In the genomic region with DNA sequence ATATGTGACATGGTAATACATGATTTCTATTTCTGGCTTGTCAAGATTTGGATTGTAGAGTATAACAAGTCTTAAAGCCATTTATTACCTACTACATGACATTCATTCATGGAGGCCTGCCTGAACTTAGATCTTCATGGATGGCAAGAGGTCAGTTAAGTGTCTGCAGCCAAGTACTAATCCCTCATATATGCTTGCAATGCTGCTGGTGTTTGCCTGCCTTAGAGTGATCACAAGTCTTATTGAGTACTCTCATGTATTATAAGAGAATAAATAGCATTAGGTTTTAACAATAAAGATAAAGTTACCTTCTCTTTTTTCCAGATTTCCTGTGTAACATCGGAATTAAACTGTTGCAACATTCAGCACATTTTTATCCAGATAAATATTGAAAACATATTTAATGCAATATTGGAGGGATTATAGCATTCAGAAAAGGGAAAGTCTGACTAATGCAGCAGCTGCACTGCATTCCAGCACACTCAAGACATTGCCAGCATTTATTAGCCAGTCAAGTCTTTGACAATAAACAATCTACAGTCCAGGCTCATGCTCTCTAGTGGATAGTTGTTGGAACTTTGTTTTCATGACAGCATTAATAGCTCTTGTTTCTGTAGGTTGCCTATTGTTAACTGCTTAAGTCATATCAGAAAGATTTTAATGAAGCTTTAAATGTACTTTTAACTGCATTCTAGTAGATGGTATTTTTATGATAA, we compare ENCODE assay signal across 12 cellular contexts.
A peak's percentile ranks its signal among the peaks of the same experiment; 100 is the strongest.
DNase-seq lines count a peak whose midpoint lies in the region; ATAC-seq and TF ChIP-seq lines count a peak whose summit lies in the region.
"Had no signal": no experiment of that assay in that cellular context is flagged by ENCODE, and none has a peak within 500 bp of the region (broad histone marks: within the 10 kb centered on the region; RNA-seq: fewer than 3 reads in every experiment).

No MANE protein-coding gene starts in this region.

- no TSS peak for BruUV-seq in A673 (replicated peaks; lab: Mats Ljungman, UMichigan)

- peak; percentile 70 for DNase-seq in A673 (ENCODE audit: low spot score)
- DNase-seq in HT1080 (ENCODE audit: low read depth): peak; percentile 18
- DNase-seq in endodermal cell: no peak
- DNase-seq in left lung: peak in 1 of 2 donors; percentile 32
- DNase-seq in activated T-cell treated with anti-CD3 and anti-CD28 coated beads, Interleukin-2, amount 50 U/mL, for 4 hours: no peak
- DNase-seq in NCI-H1105 (lab: John Stamatoyannopoulos, UW): no peak
- DNase-seq: NCI-H1105 treated with DMSO at 0.1 percent for 48 hours had no signal

- H3K27me3 ChIP-seq in A673 (replicated peaks; ENCODE audit: insufficient read depth, low read depth, low read length, poor library complexity) (no peaks in the 10 kb centered on the region), endodermal cell (ENCODE audit: control insufficient read depth, insufficient read depth, low read length, poor library complexity, severe bottlenecking) (peaks cover 8% of the 10 kb centered on the region), left lung (no peaks in the 10 kb centered on the region)

- peak overlapping the region; percentile 26 for H3K27ac ChIP-seq in A673 (ENCODE audit: low read depth, low read length, poor library complexity, severe bottlenecking)
- H3K27ac ChIP-seq in endodermal cell (ENCODE audit: low read depth, low read length): no peak overlapping the region
- no peak overlapping the region for H3K27ac ChIP-seq in left lung
- H3K27ac ChIP-seq: C4-2B had no signal

- intact Hi-C loops in A673 (cut with micrococcal nuclease; ENCODE audit: unreplicated experiment): no loop called here
- intact Hi-C loops in left lung (cut with DNase I): no loop called here

- no peaks in the 10 kb centered on the region for H3K9me3 ChIP-seq in A673 (ENCODE audit: low read depth, low read length, poor library complexity, severe bottlenecking)
- H3K9me3 ChIP-seq in endodermal cell (ENCODE audit: control insufficient read depth, low read length): no peaks in the 10 kb centered on the region
- peaks cover 0 to 6% of the 10 kb centered on the region in 2 donors for H3K9me3 ChIP-seq in left lung

- H3K9ac ChIP-seq in endodermal cell (ENCODE audit: extremely low read depth, low read length, poor library complexity, severe bottlenecking): no peak overlapping the region

- H3K4me3 ChIP-seq in A673 (ENCODE audit: low read depth, low read length, poor library complexity, severe bottlenecking): no peak overlapping the region
- no peak overlapping the region for H3K4me3 ChIP-seq in endodermal cell (ENCODE audit: low read length)
- no peak overlapping the region for H3K4me3 ChIP-seq in left lung

- CTCF ChIA-PET in A673 (lab: Charles Lee): interaction anchor here (0.5 kb wide), 1 partner anchor 55 kb away, joined by 3 read pairs; no protein-coding TSS in a partner anchor

- no peaks in the 10 kb centered on the region for H3K9me3 Mint-ChIP-seq in endodermal cell
- no peaks in the 10 kb centered on the region for H3K9me3 Mint-ChIP-seq in activated T-cell treated with anti-CD3 and anti-CD28 coated beads, Interleukin-2, amount 50 U/mL, for 4 hours
- H3K9me3 Mint-ChIP-seq: activated naive CD4-positive, alpha-beta T cell treated with anti-CD3 and anti-CD28 coated beads, Interleukin-2, amount 50 U/mL, for 24 hours had no signal

- POLR2A ChIA-PET in A673 (lab: Charles Lee; ENCODE audit: low non-redundant PET): no interaction called here

- no peaks in the 10 kb centered on the region for H3K36me3 ChIP-seq in A673 (ENCODE audit: insufficient read depth, low read length, poor library complexity, severe bottlenecking)
- H3K36me3 ChIP-seq in endodermal cell (ENCODE audit: control insufficient read depth, insufficient read depth, low read length): no peaks in the 10 kb centered on the region
- no peaks in the 10 kb centered on the region for H3K36me3 ChIP-seq in left lung

- no peaks in the 10 kb centered on the region for H3K27me3 Mint-ChIP-seq in endodermal cell (ENCODE audit: insufficient read depth)
- no peaks in the 10 kb centered on the region for H3K27me3 Mint-ChIP-seq in activated T-cell treated with anti-CD3 and anti-CD28 coated beads, Interleukin-2, amount 50 U/mL, for 4 hours (ENCODE audit: low read depth)
- H3K27me3 Mint-ChIP-seq: activated naive CD4-positive, alpha-beta T cell treated with anti-CD3 and anti-CD28 coated beads, Interleukin-2, amount 50 U/mL, for 24 hours had no signal

- ATAC-seq in left lung: peak; percentile 90
- no peak for ATAC-seq in GM21515 (IDR thresholded peaks at IDR 0.05; ENCODE audit: unreplicated experiment)
- ATAC-seq in activated T-cell treated with anti-CD3 and anti-CD28 coated beads, Interleukin-2, amount 50 U/mL, for 4 hours: no peak
- no peak for ATAC-seq in HG03439 (IDR thresholded peaks at IDR 0.05; ENCODE audit: unreplicated experiment)
- ATAC-seq: Panc1 had no signal

- H3K36me3 Mint-ChIP-seq in endodermal cell (ENCODE audit: low read depth): no peaks in the 10 kb centered on the region
- H3K36me3 Mint-ChIP-seq in activated T-cell treated with anti-CD3 and anti-CD28 coated beads, Interleukin-2, amount 50 U/mL, for 4 hours (ENCODE audit: insufficient read depth): no peaks in the 10 kb centered on the region
- H3K36me3 Mint-ChIP-seq: activated naive CD4-positive, alpha-beta T cell treated with anti-CD3 and anti-CD28 coated beads, Interleukin-2, amount 50 U/mL, for 24 hours had no signal

- H3K4me3 Mint-ChIP-seq in endodermal cell: no peak overlapping the region
- no peak overlapping the region for H3K4me3 Mint-ChIP-seq in activated T-cell treated with anti-CD3 and anti-CD28 coated beads, Interleukin-2, amount 50 U/mL, for 4 hours
- H3K4me3 Mint-ChIP-seq: activated naive CD4-positive, alpha-beta T cell treated with anti-CD3 and anti-CD28 coated beads, Interleukin-2, amount 50 U/mL, for 24 hours had no signal

- WGBS in endodermal cell (ENCODE audit: insufficient coverage in 1 of 2, insufficient read length in 1 of 2), 2 experiments: no CpG with 5 or more reads among the region's 1 CpG

- H3K4me1 Mint-ChIP-seq in endodermal cell: peaks cover 3% of the 10 kb centered on the region
- H3K4me1 Mint-ChIP-seq in activated T-cell treated with anti-CD3 and anti-CD28 coated beads, Interleukin-2, amount 50 U/mL, for 4 hours (ENCODE audit: low read depth): no peaks in the 10 kb centered on the region
- H3K4me1 Mint-ChIP-seq: activated naive CD4-positive, alpha-beta T cell treated with anti-CD3 and anti-CD28 coated beads, Interleukin-2, amount 50 U/mL, for 24 hours had no signal

- TF ChIP-seq CTCF in A673 (conservative IDR thresholded peaks at IDR 0.05; ENCODE audit: low read depth, low read length) (peak; percentile 45; the same call in 1 of the 2 replicates), endodermal cell (conservative IDR thresholded peaks at IDR 0.05) (peak; percentile 40), left lung (IDR thresholded peaks at IDR 0.05) (peak in 1 of 2 donors; percentile 39)

- peaks cover 9% of the 10 kb centered on the region for H3K4me1 ChIP-seq in A673 (ENCODE audit: insufficient read depth, low read length, poor library complexity, severe bottlenecking)
- no peaks in the 10 kb centered on the region for H3K4me1 ChIP-seq in endodermal cell (ENCODE audit: control insufficient read depth, insufficient read depth, low read length)
- H3K4me1 ChIP-seq in left lung: no peaks in the 10 kb centered on the region

- no peak overlapping the region for H3K27ac Mint-ChIP-seq in endodermal cell
- H3K27ac Mint-ChIP-seq: activated naive CD4-positive, alpha-beta T cell treated with anti-CD3 and anti-CD28 coated beads, Interleukin-2, amount 50 U/mL, for 24 hours had no signal

Comparison
In these comparisons a context has a peak if more than half of its experiments do, and no peak if none do; other contexts are left out.
1. DNase-seq: peak in A673 (single experiment) and HT1080 (single experiment); none in endodermal cell (single experiment), activated T-cell treated with anti-CD3 and anti-CD28 coated beads, Interleukin-2, amount 50 U/mL, for 4 hours (single experiment) and NCI-H1105 (single experiment).